ENCODE assay signal across 1 cellular context in genomic region chr2:151716721-151717120, GRCh38.
TF ChIP-seq lines count a peak whose summit lies in the region.

No MANE protein-coding gene starts in this region.

TF ChIP-seq in GM23338, 12 proteins besides CTCF, POLR2A, EP300 and RAD21 (continued from another document):
- TF ChIP-seq ZNF462 (CRISPR knock-in tag; IDR thresholded peaks at IDR 0.05) = no peak
- no peak for TF ChIP-seq STAT1 (IDR thresholded peaks at IDR 0.05; ENCODE audit: unreplicated experiment)
- TF ChIP-seq REST (IDR thresholded peaks at IDR 0.05; ENCODE audit: unreplicated experiment) = no peak
- no peak for TF ChIP-seq CREB1 (CRISPR knock-in tag; IDR thresholded peaks at IDR 0.05; ENCODE audit: low read depth)
- TF ChIP-seq POLR2AphosphoS5 (IDR thresholded peaks at IDR 0.05; ENCODE audit: low read depth) = no peak
- TF ChIP-seq ZNF114 (CRISPR knock-in tag; IDR thresholded peaks at IDR 0.05) = no peak
- no peak for TF ChIP-seq EZH2 (IDR thresholded peaks at IDR 0.05; ENCODE audit: low read depth, unreplicated experiment)
- TF ChIP-seq EZH2phosphoT487 (IDR thresholded peaks at IDR 0.05; ENCODE audit: unreplicated experiment) = no peak
